Comparison of ENCODE assay signal across 8 cellular contexts in genomic region chr2:11133238-11133935, GRCh38. TPM values are rescaled to one million over a fixed set of nuclear protein-coding genes. Genes with fewer than 3 reads are reported as not detected.
DNase-seq lines count a peak whose midpoint lies in the region; ATAC-seq and FAIRE-seq lines count a peak whose summit lies in the region.

No MANE protein-coding gene starts in this region.

- ATAC-seq in stimulated activated effector memory CD8-positive, alpha-beta T cell treated with anti-CD3 and anti-CD28 coated beads, Interleukin-12 subunit alpha, Interleukin-12 subunit beta, amount 100 ng/mL, for 72 hours = no peak

- peak; percentile 17 for DNase-seq in HK-2 (ENCODE audit: unreplicated experiment)
- no peak for DNase-seq in activated T-helper 2 cell treated with anti-CD3 and anti-CD28 coated beads, Interferon-gamma antibody, Interleukin-2, Interleukin-4, amounts not matched to agents 10 μg/mL and 5 μg/mL and 100 μg/mL, durations not matched to agents 14 hours and 24 hours and 36 hours (ENCODE audit: low spot score)
- no peak for DNase-seq in stimulated activated effector memory CD8-positive, alpha-beta T cell treated with anti-CD3 and anti-CD28 coated beads, Interleukin-12 subunit alpha, Interleukin-12 subunit beta, amount 100 ng/mL, for 72 hours (ENCODE audit: low spot score in 2 of 2)
- DNase-seq in cerebellar nuclear complex (lab: John Stamatoyannopoulos, UW) = no peak
- DNase-seq in GM19239 (ENCODE audit: insufficient read length, low spot score) = no peak
- DNase-seq in COLO668 (lab: John Stamatoyannopoulos, UW; ENCODE audit: unreplicated experiment) = no peak
- DNase-seq in AG08395 (ENCODE audit: low spot score) = no peak

- no peaks in the 10 kb centered on the region for H3K9me3 Mint-ChIP-seq in activated T-helper 2 cell treated with anti-CD3 and anti-CD28 coated beads, Interferon-gamma antibody, Interleukin-2, Interleukin-4, amounts not matched to agents 10 μg/mL and 5 μg/mL and 100 μg/mL, durations not matched to agents 14 hours and 24 hours and 36 hours
- H3K9me3 Mint-ChIP-seq in stimulated activated effector memory CD8-positive, alpha-beta T cell treated with anti-CD3 and anti-CD28 coated beads, Interleukin-12 subunit alpha, Interleukin-12 subunit beta, amount 100 ng/mL, for 72 hours = no peaks in the 10 kb centered on the region

- peaks cover 13% of the 10 kb centered on the region for H3K27me3 Mint-ChIP-seq in activated T-helper 2 cell treated with anti-CD3 and anti-CD28 coated beads, Interferon-gamma antibody, Interleukin-2, Interleukin-4, amounts not matched to agents 10 μg/mL and 5 μg/mL and 100 μg/mL, durations not matched to agents 14 hours and 24 hours and 36 hours (ENCODE audit: low read depth)

- H3K4me3 Mint-ChIP-seq in activated T-helper 2 cell treated with anti-CD3 and anti-CD28 coated beads, Interferon-gamma antibody, Interleukin-2, Interleukin-4, amounts not matched to agents 10 μg/mL and 5 μg/mL and 100 μg/mL, durations not matched to agents 14 hours and 24 hours and 36 hours (ENCODE audit: low read depth) = peak overlapping the region; percentile 83
- H3K4me3 Mint-ChIP-seq in stimulated activated effector memory CD8-positive, alpha-beta T cell treated with anti-CD3 and anti-CD28 coated beads, Interleukin-12 subunit alpha, Interleukin-12 subunit beta, amount 100 ng/mL, for 72 hours = peak overlapping the region; percentile 75

- intact Hi-C loops in activated T-helper 2 cell treated with anti-CD3 and anti-CD28 coated beads, Interferon-gamma antibody, Interleukin-2, Interleukin-4, amounts not matched to agents 10 μg/mL and 5 μg/mL and 100 μg/mL, durations not matched to agents 14 hours and 24 hours and 36 hours (cut with micrococcal nuclease) = loop anchor here (5.0 kb wide), 2 partner anchors 334 to 549 kb away; partner anchors contain the start of gene E2F6

- no peaks in the 10 kb centered on the region for H3K36me3 Mint-ChIP-seq in activated T-helper 2 cell treated with anti-CD3 and anti-CD28 coated beads, Interferon-gamma antibody, Interleukin-2, Interleukin-4, amounts not matched to agents 10 μg/mL and 5 μg/mL and 100 μg/mL, durations not matched to agents 14 hours and 24 hours and 36 hours (ENCODE audit: low read depth)
- peaks cover 6% of the 10 kb centered on the region for H3K36me3 Mint-ChIP-seq in stimulated activated effector memory CD8-positive, alpha-beta T cell treated with anti-CD3 and anti-CD28 coated beads, Interleukin-12 subunit alpha, Interleukin-12 subunit beta, amount 100 ng/mL, for 72 hours

- FAIRE-seq in GM19239 (lab: Jason Lieb, UNC) = no peak

- peak overlapping the region; percentile 10 for H3K4me3 ChIP-seq in iPS-11a (ENCODE audit: low read depth, low read length)

- H3K4me1 Mint-ChIP-seq in activated T-helper 2 cell treated with anti-CD3 and anti-CD28 coated beads, Interferon-gamma antibody, Interleukin-2, Interleukin-4, amounts not matched to agents 10 μg/mL and 5 μg/mL and 100 μg/mL, durations not matched to agents 14 hours and 24 hours and 36 hours (ENCODE audit: low read depth) = peaks cover 5% of the 10 kb centered on the region
- H3K4me1 Mint-ChIP-seq in stimulated activated effector memory CD8-positive, alpha-beta T cell treated with anti-CD3 and anti-CD28 coated beads, Interleukin-12 subunit alpha, Interleukin-12 subunit beta, amount 100 ng/mL, for 72 hours = peaks cover 27% of the 10 kb centered on the region

- no peak overlapping the region for H3K27ac Mint-ChIP-seq in activated T-helper 2 cell treated with anti-CD3 and anti-CD28 coated beads, Interferon-gamma antibody, Interleukin-2, Interleukin-4, amounts not matched to agents 10 μg/mL and 5 μg/mL and 100 μg/mL, durations not matched to agents 14 hours and 24 hours and 36 hours
- H3K27ac Mint-ChIP-seq in stimulated activated effector memory CD8-positive, alpha-beta T cell treated with anti-CD3 and anti-CD28 coated beads, Interleukin-12 subunit alpha, Interleukin-12 subunit beta, amount 100 ng/mL, for 72 hours = peak overlapping the region; percentile 92

RNA-seq across cellular contexts. Expression of gene SLC66A3, which starts 21.9 kb away (rescaled TPM):
- 10.0 and 10.3 TPM in 2 replicates for total RNA-seq in activated T-helper 2 cell treated with anti-CD3 and anti-CD28 coated beads, Interferon-gamma antibody, Interleukin-2, Interleukin-4, amounts not matched to agents 10 μg/mL and 5 μg/mL and 100 μg/mL, durations not matched to agents 14 hours and 24 hours and 36 hours
